ENCODE assay signal across 32 cellular contexts in genomic region chr7:111042842-111043241, GRCh38. TPM values are rescaled to one million over a fixed set of nuclear protein-coding genes. Genes with fewer than 3 reads are reported as not detected.
"Had no signal": no experiment of that assay in that cellular context is flagged by ENCODE, and none has a peak within 500 bp of the region (broad histone marks: within the 10 kb centered on the region; RNA-seq: fewer than 3 reads in every experiment).

No MANE protein-coding gene starts in this region.

- H3K9me3 ChIP-seq: body of pancreas, breast epithelium had no signal

- H3K4me1 ChIP-seq: breast epithelium had no signal

- H3K27me3 ChIP-seq: adrenal gland, body of pancreas, brain microvascular endothelial cell, breast epithelium had no signal

- H3K4me3 ChIP-seq: adrenal gland, body of pancreas, breast epithelium had no signal

- ATAC-seq: activated CD8-positive, alpha-beta T cell treated with anti-CD3 and anti-CD28 coated beads for 36 hours; activated naive CD4-positive, alpha-beta T cell treated with anti-CD3 and anti-CD28 coated beads, Interleukin-2, amount 50 U/mL, for 72 hours; activated T-cell treated with anti-CD3 and anti-CD28 coated beads, Interleukin-2, amount 50 U/mL, for 4 hours; activated T-cell treated with anti-CD3 and anti-CD28 coated beads, Interleukin-2, amount 50 U/mL, for 72 hours; activated T-helper 17 cell treated with anti-CD3 and anti-CD28 coated beads, Interleukin-2, amount 50 U/mL, for 72 hours; body of pancreas had no signal

- FAIRE-seq: astrocyte, TTC549 had no signal

- DNase-seq: activated B cell treated with CpG ODN at 0.5 μM for 24 hours; activated CD4-positive, alpha-beta memory T cell treated with anti-CD3 and anti-CD28 coated beads for 36 hours; activated CD4-positive, alpha-beta T cell treated with anti-CD3 and anti-CD28 coated beads for 4 hours; activated CD4-positive, alpha-beta T cell treated with anti-CD3 and anti-CD28 coated beads, Interleukin-2, amount 10 ng/mL, durations not matched to agents 24 days and 14 days; activated CD4-positive, alpha-beta T cell treated with anti-CD3 and anti-CD28 coated beads, Interleukin-2, amount 50 U/mL, for 1 hour; activated CD4-positive, alpha-beta T cell treated with anti-CD3 and anti-CD28 coated beads, Interleukin-2, amount 50 U/mL, for 4 hours; activated CD4-positive, CD25-positive, alpha-beta regulatory T cell treated with anti-CD3 and anti-CD28 coated beads, Interleukin-2, amount 50 U/mL, for 72 hours; activated CD8-positive, alpha-beta memory T cell treated with anti-CD3 and anti-CD28 coated beads, Interleukin-2, amount 50 U/mL, for 4 hours; activated CD8-positive, alpha-beta T cell treated with anti-CD3 and anti-CD28 coated beads for 36 hours; activated effector memory CD4-positive, alpha-beta T cell treated with anti-CD3 and anti-CD28 coated beads, Interleukin-2, amount 50 U/mL, for 16 hours; activated gamma-delta T cell treated with Interleukin-2 at 50 U/mL for 16 hours; activated naive CD4-positive, alpha-beta T cell; activated naive CD4-positive, alpha-beta T cell treated with anti-CD3 and anti-CD28 coated beads for 36 hours; activated naive CD4-positive, alpha-beta T cell treated with anti-CD3 and anti-CD28 coated beads, Interleukin-2, amount 50 U/mL, for 16 hours; activated T-cell treated with anti-CD3 and anti-CD28 coated beads for 4 hours; activated T-cell treated with anti-CD3 and anti-CD28 coated beads, Interleukin-2, amount 50 U/mL, for 1 hour; activated T-cell treated with anti-CD3 and anti-CD28 coated beads, Interleukin-2, amount 50 U/mL, for 4 hours; activated T-cell treated with anti-CD3 and anti-CD28 coated beads, Interleukin-2, amount 50 U/mL, for 72 hours; adrenal gland; amniotic stem cell; aorta; body of pancreas; brain microvascular endothelial cell; central memory CD4-positive, alpha-beta T cell; T-helper 2 cell; T-helper 9 cell had no signal

- H3K27ac ChIP-seq: adrenal gland, body of pancreas, brain microvascular endothelial cell, breast epithelium, VCaP had no signal

- H3K36me3 ChIP-seq: adrenal gland, brain microvascular endothelial cell, breast epithelium had no signal

RNA-seq across cellular contexts. Expression of gene LRRN3, which starts 48.1 kb away (rescaled TPM):
- total RNA-seq: activated B cell treated with CpG ODN at 0.5 μM for 24 hours had no signal
